Comparison of ENCODE assay signal across 16 cellular contexts in the genomic region with DNA sequence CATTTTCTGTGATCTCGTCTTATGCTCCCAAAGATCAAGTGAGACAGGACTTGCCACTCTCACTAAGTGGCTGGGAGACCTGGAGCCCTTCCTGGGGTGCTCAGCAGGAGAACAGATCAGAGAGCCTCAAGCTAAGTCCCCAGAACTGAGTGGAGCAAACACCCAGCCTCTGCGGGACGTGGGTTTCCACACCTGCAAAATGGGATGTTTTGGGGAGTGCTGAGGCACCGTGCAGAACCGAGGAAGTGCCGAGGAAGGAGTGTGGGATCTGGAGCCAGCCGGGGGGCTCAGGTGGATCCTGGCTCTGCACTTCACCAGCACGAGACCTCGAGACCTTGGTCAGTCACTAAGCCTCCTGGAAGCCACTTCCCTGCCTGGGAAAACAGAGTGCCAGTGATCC.
DNase-seq lines count a peak whose midpoint lies in the region; ATAC-seq, FAIRE-seq and TF ChIP-seq lines count a peak whose summit lies in the region.
"Had no signal": no experiment of that assay in that cellular context is flagged by ENCODE, and none has a peak within 500 bp of the region (broad histone marks: within the 10 kb centered on the region; RNA-seq: fewer than 3 reads in every experiment).

No MANE protein-coding gene starts in this region.

- H2BK5ac ChIP-seq in H1 (ENCODE audit: low read depth, low read length) = no peak overlapping the region

- TF ChIP-seq RAD21 in H1 (IDR thresholded peaks at IDR 0.05 in 1 of 2, conservative IDR thresholded peaks at IDR 0.05 in 1 of 2; ENCODE audit: low read depth in 2 of 2, low read length in 2 of 2) = no peak

- H3K23me2 ChIP-seq in H1 (ENCODE audit: low read depth, low read length) = no peaks in the 10 kb centered on the region; the same call in 1 of the 2 replicates

- no peak for ATAC-seq in WTC11
- ATAC-seq: HCT116 had no signal

- no peak overlapping the region for H3K4me2 ChIP-seq in H1 (ENCODE audit: insufficient read depth in 1 of 2, low read depth in 2 of 2, low read length in 2 of 2)
- no peak overlapping the region for H3K4me2 ChIP-seq in osteoblast (ENCODE audit: insufficient read depth, low read length)
- H3K4me2 ChIP-seq in hepatocyte = no peak overlapping the region

- H3K4me1 ChIP-seq in H1 (replicated peaks in 1 of 4; ENCODE audit: control insufficient read depth in 3 of 4, insufficient read depth in 4 of 4, low read length in 3 of 4) (peaks cover 6 to 24% (median 13%) of the 10 kb centered on the region in 4 experiments), osteoblast (ENCODE audit: insufficient read depth, low read length) (peaks cover 2% of the 10 kb centered on the region), hepatocyte (ENCODE audit: insufficient read depth) (peaks cover 9% of the 10 kb centered on the region)

- no peak overlapping the region for H2BK15ac ChIP-seq in H1 (ENCODE audit: low read length)

- no peaks in the 10 kb centered on the region for H3K9me2 ChIP-seq in hepatocyte (replicated peaks; ENCODE audit: insufficient read depth)

- no peak overlapping the region for H3K4me3 ChIP-seq in H1 (ENCODE audit: extremely low read depth in 1 of 4, insufficient read depth in 2 of 4, low read depth in 3 of 4, low read length in 4 of 4)
- no peak overlapping the region for H3K4me3 ChIP-seq in osteoblast (ENCODE audit: insufficient read depth, low read length)
- H3K4me3 ChIP-seq in hepatocyte = no peak overlapping the region

- H4K91ac ChIP-seq in H1 (replicated peaks; ENCODE audit: insufficient read length, low read length) = no peak overlapping the region

- no peak overlapping the region for H3K56ac ChIP-seq in H1 (replicated peaks; ENCODE audit: insufficient read length, low read depth, low read length)

- CTCF ChIA-PET in WTC11 (lab: Charles Lee) (interaction anchor here (0.8 to 1.4 kb wide), 4 partner anchors 45 to 196 kb away, joined by 3 to 6 read pairs (median 5); no protein-coding TSS in a partner anchor), H1 (lab: Charles Lee; ENCODE audit: partially characterized antibody) (interaction anchor here (1.3 to 2.0 kb wide), 2 partner anchors 15 to 77 kb away, joined by 4 to 6 read pairs; no protein-coding TSS in a partner anchor), RWPE1 (lab: Yijun Ruan, JAX) (no interaction called here)

- WGBS in H1 (ENCODE audit: extremely low coverage in 1 of 2, insufficient coverage in 1 of 2, insufficient read length in 1 of 2, insufficient replicate concordance in 2 of 2, low coverage in 1 of 2, low lambda C conversion rate in 2 of 2, missing lambda C conversion rate in 1 of 2), 2 experiments = 78% methylated on average over 9 of the region's 9 CpGs; no CpG with 5 or more reads in 1 of the 2 experiments
- 83% methylated on average over 9 of the region's 9 CpGs for WGBS in hepatocyte (ENCODE audit: low lambda C conversion rate, missing lambda C conversion rate)

- no peak overlapping the region for H3K9ac ChIP-seq in H1 (replicated peaks in 1 of 4; ENCODE audit: extremely low read depth in 1 of 4, low read depth in 3 of 4, low read length in 3 of 4)

- H3K9me3 Mint-ChIP-seq in WTC11 = no peaks in the 10 kb centered on the region
- H3K9me3 Mint-ChIP-seq: CD4-positive, alpha-beta memory T cell had no signal

- H3K27me3 ChIP-seq in H1 (replicated peaks in 1 of 4; ENCODE audit: control insufficient read depth in 3 of 4, extremely low read depth in 1 of 4, insufficient read depth in 3 of 4, low read length in 3 of 4) (no peaks in the 10 kb centered on the region), osteoblast (ENCODE audit: insufficient read depth, low read length) (no peaks in the 10 kb centered on the region), hepatocyte (no peaks in the 10 kb centered on the region)

- POLR2A ChIA-PET in WTC11 (lab: Charles Lee) (no interaction called here), H1 (lab: Charles Lee; ENCODE audit: partially characterized antibody) (no interaction called here), RWPE1 (lab: Yijun Ruan, JAX; ENCODE audit: low non-redundant PET) (interaction anchor here (0.5 kb wide), 1 partner anchor 175 kb away, joined by 4 read pairs; no protein-coding TSS in a partner anchor)

- no peak overlapping the region for H3K18ac ChIP-seq in H1 (ENCODE audit: extremely low read depth, low read length)

- no peak overlapping the region for H2BK120ac ChIP-seq in H1 (replicated peaks; ENCODE audit: low read depth, low read length)

- no peak overlapping the region for H3K14ac ChIP-seq in H1 (ENCODE audit: insufficient read length)

- no peak for TF ChIP-seq CTCF in WTC11 (IDR thresholded peaks at IDR 0.05)
- no peak for TF ChIP-seq CTCF in H1 (IDR thresholded peaks at IDR 0.05; ENCODE audit: control extremely low read depth in 1 of 3, insufficient read depth in 1 of 3, low read depth in 1 of 3, low read length in 3 of 3)
- TF ChIP-seq CTCF in osteoblast (IDR thresholded peaks at IDR 0.05; ENCODE audit: extremely low read depth, low read depth, low read length) = no peak
- no peak for TF ChIP-seq CTCF in hepatocyte (IDR thresholded peaks at IDR 0.05; ENCODE audit: poor library complexity)
- no peak for TF ChIP-seq CTCF in RWPE1 (conservative IDR thresholded peaks at IDR 0.05; ENCODE audit: low read depth)

- DNase-seq in WTC11 (ENCODE audit: low spot score) = no peak
- DNase-seq in H1 (ENCODE audit: low read depth in 1 of 2, low spot score in 2 of 2) = no peak
- DNase-seq in mesenteric fat pad (ENCODE audit: low spot score) = peak; percentile 43
- peak; percentile 69 for DNase-seq in osteoblast (ENCODE audit: insufficient read length, low spot score, missing footprints)
- no peak for DNase-seq in germinal center (ENCODE audit: low spot score)
- no peak for DNase-seq in hepatocyte (ENCODE audit: low spot score)
- DNase-seq in RWPE1 (ENCODE audit: low spot score) = no peak
- DNase-seq: Calu3; CD4-positive, alpha-beta memory T cell; COR-L47; DMS53; DMS79 treated with DMSO at 0.1 percent for 48 hours had no signal

- H3K27me3 Mint-ChIP-seq in WTC11 (ENCODE audit: low read depth) = no peaks in the 10 kb centered on the region
- H3K27me3 Mint-ChIP-seq: CD4-positive, alpha-beta memory T cell had no signal

- no peaks in the 10 kb centered on the region for H3K36me3 Mint-ChIP-seq in WTC11
- H3K36me3 Mint-ChIP-seq: CD4-positive, alpha-beta memory T cell had no signal

- no peak overlapping the region for H2AFZ ChIP-seq in H1 (ENCODE audit: low read length)
- no peak overlapping the region for H2AFZ ChIP-seq in osteoblast (ENCODE audit: low read length)
- H2AFZ ChIP-seq in hepatocyte = no peak overlapping the region

- no peak overlapping the region for H2AK5ac ChIP-seq in H1 (ENCODE audit: low read depth, low read length)

- H4K5ac ChIP-seq in H1 (ENCODE audit: insufficient read length, low read depth, low read length) = no peak overlapping the region

- peaks cover 0 to 2% of the 10 kb centered on the region in 2 experiments for H4K20me1 ChIP-seq in H1 (replicated peaks in 1 of 2; ENCODE audit: control insufficient read depth in 1 of 2, insufficient read depth in 2 of 2, low read length in 2 of 2)
- no peaks in the 10 kb centered on the region for H4K20me1 ChIP-seq in osteoblast (ENCODE audit: insufficient read depth, low read length)
- no peaks in the 10 kb centered on the region for H4K20me1 ChIP-seq in hepatocyte (ENCODE audit: insufficient read depth, poor library complexity, severe bottlenecking)

- H3K79me2 ChIP-seq in H1 (ENCODE audit: control insufficient read depth in 1 of 2, insufficient read depth in 2 of 2, low read length in 2 of 2) = no peaks in the 10 kb centered on the region
- H3K79me2 ChIP-seq in osteoblast (ENCODE audit: insufficient read depth, low read length) = no peaks in the 10 kb centered on the region
- H3K79me2 ChIP-seq in hepatocyte = no peaks in the 10 kb centered on the region

- peaks cover 3% of the 10 kb centered on the region; the same call in 1 of the 2 replicates for H3K79me1 ChIP-seq in H1 (ENCODE audit: low read depth, low read length)

- H2BK12ac ChIP-seq in H1 (ENCODE audit: low read depth, low read length) = no peak overlapping the region

- no peak overlapping the region for H4K8ac ChIP-seq in H1 (ENCODE audit: extremely low read depth, insufficient read depth, low read length)

- FAIRE-seq in H1 (lab: Jason Lieb, UNC) = no peak
- FAIRE-seq: G401.6, GM12892 had no signal

- no peak overlapping the region for H3K23ac ChIP-seq in H1 (ENCODE audit: insufficient read length)

- H3K36me3 ChIP-seq in H1 (ENCODE audit: control insufficient read depth in 2 of 4, insufficient read depth in 4 of 4, low read length in 3 of 4) = no peaks in the 10 kb centered on the region
- no peaks in the 10 kb centered on the region for H3K36me3 ChIP-seq in osteoblast (ENCODE audit: insufficient read depth, low read length)
- no peaks in the 10 kb centered on the region for H3K36me3 ChIP-seq in hepatocyte (replicated peaks; ENCODE audit: insufficient read depth, low read depth)

- no peak for TF ChIP-seq EP300 in H1 (IDR thresholded peaks at IDR 0.05; ENCODE audit: borderline replicate concordance in 1 of 2, low read depth in 2 of 2, low read length in 2 of 2)

- peaks cover 63% of the 10 kb centered on the region for H3K4me1 Mint-ChIP-seq in WTC11
- H3K4me1 Mint-ChIP-seq: CD4-positive, alpha-beta memory T cell had no signal

- 0 out of 2 replicates have a peak overlapping the region, but pooled peaks have one; percentile 16 for H3K27ac Mint-ChIP-seq in WTC11
- H3K27ac Mint-ChIP-seq: CD4-positive, alpha-beta memory T cell had no signal

- no peak overlapping the region for H3K27ac ChIP-seq in H1 (ENCODE audit: low read depth, low read length)
- H3K27ac ChIP-seq in osteoblast (ENCODE audit: low read depth, low read length) = no peak overlapping the region
- H3K27ac ChIP-seq in hepatocyte = no peak overlapping the region
- H3K27ac ChIP-seq in RWPE1 = no peak overlapping the region

- H3K4me3 Mint-ChIP-seq in WTC11 = no peak overlapping the region
- H3K4me3 Mint-ChIP-seq: CD4-positive, alpha-beta memory T cell; H9 had no signal

- TF ChIP-seq POLR2A in H1 (IDR thresholded peaks at IDR 0.05; ENCODE audit: control extremely low read depth in 1 of 2, low read depth in 2 of 2, low read length in 2 of 2) = no peak

- H3K4ac ChIP-seq in H1 (replicated peaks; ENCODE audit: insufficient read length, low read depth, low read length) = no peak overlapping the region

- H3K9me3 ChIP-seq in H1 (ENCODE audit: insufficient read depth in 2 of 2, low read depth in 1 of 2, low read length in 1 of 2) (no peaks in the 10 kb centered on the region), osteoblast (ENCODE audit: low read depth, low read length) (no peaks in the 10 kb centered on the region), hepatocyte (ENCODE audit: low read depth) (no peaks in the 10 kb centered on the region)

- 0 out of 2 replicates have a peak overlapping the region, but pooled peaks have one; percentile 6 for H2BK20ac ChIP-seq in H1 (ENCODE audit: low read length)

TF ChIP-seq in WTC11, 78 proteins besides CTCF, POLR2A, EP300 and RAD21:
- no peak for TF ChIP-seq MYBL2 (CRISPR knock-in tag; IDR thresholded peaks at IDR 0.05)

TF ChIP-seq in H1, 55 proteins besides CTCF, POLR2A, EP300 and RAD21 (continues in another document):
- TF ChIP-seq RXRA (IDR thresholded peaks at IDR 0.05; ENCODE audit: insufficient read depth, low read depth, low read length) (no peak), HDAC2 (IDR thresholded peaks at IDR 0.05; ENCODE audit: borderline replicate concordance in 1 of 2, low read depth in 2 of 2, low read length in 2 of 2) (no peak), TAF1 (IDR thresholded peaks at IDR 0.05; ENCODE audit: low read depth, low read length) (no peak)

Comparison
In these comparisons a context has a peak if more than half of its experiments do, and no peak if none do; other contexts are left out.
1. DNase-seq: peak in mesenteric fat pad (single experiment) and osteoblast (single experiment); none in WTC11 (single experiment), H1 (0 of 2), germinal center (single experiment), hepatocyte (single experiment) and RWPE1 (single experiment).